In the genomic region with DNA sequence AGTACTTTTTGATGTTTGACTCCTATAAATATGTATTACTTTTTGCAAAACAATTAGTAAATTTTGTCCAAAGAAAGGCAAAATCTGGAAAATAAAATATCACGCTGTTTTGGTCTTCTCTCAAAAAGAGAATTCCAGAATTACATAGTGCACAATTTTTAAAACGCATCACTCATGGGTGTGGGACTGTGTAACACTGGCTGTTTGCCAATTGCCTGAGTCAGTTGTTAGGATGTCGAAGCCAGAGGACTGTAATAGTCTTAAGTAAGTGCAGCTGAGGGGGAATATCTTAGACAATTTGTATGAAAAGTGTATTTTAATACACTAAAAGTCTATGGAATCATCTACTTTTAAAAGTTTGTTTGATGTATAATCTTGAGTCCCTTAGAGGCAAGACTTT, we compare ENCODE assay signal across 18 cellular contexts. TPM values are rescaled to one million over a fixed set of nuclear protein-coding genes. Genes with fewer than 3 reads are reported as not detected.
DNase-seq lines count a peak whose midpoint lies in the region; ATAC-seq and TF ChIP-seq lines count a peak whose summit lies in the region.
"Had no signal": no experiment of that assay in that cellular context is flagged by ENCODE, and none has a peak within 500 bp of the region (broad histone marks: within the 10 kb centered on the region; RNA-seq: fewer than 3 reads in every experiment).

No MANE protein-coding gene starts in this region.

- TF ChIP-seq CTCF in epithelial cell of esophagus (IDR thresholded peaks at IDR 0.05; ENCODE audit: insufficient read depth, low read depth, low read length, missing control alignments) = no peak

- DNase-seq in DMS53 (lab: John Stamatoyannopoulos, UW) (peak; percentile 2), DMS53 treated with DMSO at 0.1 percent for 48 hours (lab: John Stamatoyannopoulos, UW; ENCODE audit: unreplicated experiment) (no peak), NCI-H69 (lab: John Stamatoyannopoulos, UW) (peak; percentile 32), epithelial cell of esophagus (ENCODE audit: low read depth) (peak; percentile 85), renal cortical epithelial cell (ENCODE audit: low read depth) (peak; percentile 58), GOT3 (lab: John Stamatoyannopoulos, UW) (no peak), MV-4-11 (lab: John Stamatoyannopoulos, UW) (no peak)
- DNase-seq: 8988T; activated naive CD8-positive, alpha-beta T cell treated with anti-CD3 and anti-CD28 coated beads, Interleukin-2, amount 10 ng/mL, durations not matched to agents 7 days and 5 days; activated T-cell treated with anti-CD3 and anti-CD28 coated beads for 4 hours; CD8-positive, alpha-beta memory T cell; kidney glomerular epithelial cell; NCI-H1417 treated with DMSO at 0.1 percent for 48 hours; NCI-H510A; ovary; stimulated activated CD4-positive, alpha-beta T cell treated with anti-CD3 and anti-CD28 coated beads, Interleukin-12 subunit alpha, Interleukin-12 subunit beta, amount 100 ng/mL, for 4 hours had no signal

- ATAC-seq in GM19324 (IDR thresholded peaks at IDR 0.05; ENCODE audit: low FRiP score, unreplicated experiment) = no peak
- ATAC-seq: Panc1 had no signal

- no peak overlapping the region for H3K4me3 ChIP-seq in epithelial cell of esophagus (ENCODE audit: low read length)
- H3K4me3 ChIP-seq: ovary had no signal

RNA-seq across cellular contexts. Expression of gene EPHA4, which starts 24.1 kb away (rescaled TPM):
- 7.1 and 15.8 TPM in 2 replicates for total RNA-seq in renal cortical epithelial cell

Comparison
In these comparisons a context has a peak if more than half of its experiments do, and no peak if none do; other contexts are left out.
1. DNase-seq: peak in DMS53 (single experiment), NCI-H69 (single experiment), epithelial cell of esophagus (single experiment) and renal cortical epithelial cell (single experiment); none in DMS53 treated with DMSO at 0.1 percent for 48 hours (single experiment), GOT3 (single experiment) and MV-4-11 (single experiment).